22 cellular contexts compared by ENCODE assay signal in genomic region chr7:154795014-154795413, GRCh38.
DNase-seq lines count a peak whose midpoint lies in the region; ATAC-seq and TF ChIP-seq lines count a peak whose summit lies in the region.
"Had no signal": no experiment of that assay in that cellular context is flagged by ENCODE, and none has a peak within 500 bp of the region (broad histone marks: within the 10 kb centered on the region; RNA-seq: fewer than 3 reads in every experiment).

No MANE protein-coding gene starts in this region.

- H3K9me2 ChIP-seq in HCT116 (ENCODE audit: insufficient read depth), result no peaks in the 10 kb centered on the region

- no TSS peak for BruUV-seq in HCT116 (replicated peaks; lab: Mats Ljungman, UMichigan)

- no peaks in the 10 kb centered on the region for H3K79me2 ChIP-seq in HCT116 (ENCODE audit: insufficient read depth, low read length)
- H3K79me2 ChIP-seq in neural progenitor cell (ENCODE audit: low read depth), result no peaks in the 10 kb centered on the region

- H3K27me3 ChIP-seq in HCT116 (ENCODE audit: insufficient read depth, low read length) (peaks cover 10% of the 10 kb centered on the region), WERI-Rb-1 (ENCODE audit: insufficient read depth, low read depth, severe bottlenecking) (peaks cover 92% of the 10 kb centered on the region), neural progenitor cell (peaks cover 16% of the 10 kb centered on the region), gastroesophageal sphincter (peaks cover 9% of the 10 kb centered on the region)

- POLR2A ChIA-PET in HCT116 (lab: Charles Lee) (no interaction called here), WTC11 (lab: Charles Lee) (no interaction called here)

- no peak for TF ChIP-seq POLR2A in HCT116 (IDR thresholded peaks at IDR 0.05; ENCODE audit: borderline replicate concordance, extremely low read depth, insufficient read depth, insufficient read length)
- no peak for TF ChIP-seq POLR2A in gastroesophageal sphincter (IDR thresholded peaks at IDR 0.05)

- DNase-seq in NCI-H526 (lab: John Stamatoyannopoulos, UW) (peak; percentile 14 to 34), NCI-H526 treated with DMSO at 0.1 percent for 48 hours (lab: John Stamatoyannopoulos, UW) (no peak), HCT116 (ENCODE audit: low read depth, low spot score) (no peak), WERI-Rb-1 (peak; percentile 13), neural progenitor cell (ENCODE audit: low spot score) (peak; percentile 39), WTC11 (ENCODE audit: low spot score) (no peak)
- DNase-seq: activated CD4-positive, alpha-beta T cell treated with anti-CD3 and anti-CD28 coated beads, Interleukin-2, amount 50 U/mL, for 1 hour; activated naive CD4-positive, alpha-beta T cell; activated T-cell treated with anti-CD3 and anti-CD28 coated beads, Interleukin-2, amount 50 U/mL, for 72 hours; CD8-positive, alpha-beta memory T cell; DMS53; GDM1; KG1; naive thymus-derived CD4-positive, alpha-beta T cell; NCI-H1694 treated with DMSO at 0.1 percent for 48 hours; OCI-M1; stimulated activated CD4-positive, alpha-beta T cell treated with anti-CD3 and anti-CD28 coated beads, Interleukin-2, amount 100 ng/mL, for 24 hours had no signal

- CTCF ChIA-PET in HCT116 (lab: Charles Lee) (no interaction called here), WTC11 (lab: Charles Lee) (no interaction called here)

- H3K27me3 Mint-ChIP-seq in neural progenitor cell (ENCODE audit: insufficient read depth, low read depth), result peaks cover 7% of the 10 kb centered on the region
- H3K27me3 Mint-ChIP-seq in WTC11 (ENCODE audit: low read depth), result peaks cover 15% of the 10 kb centered on the region

- ATAC-seq in HCT116 (peak; percentile 35; the same call in 1 of the 2 replicates), HG03342 (IDR thresholded peaks at IDR 0.05; ENCODE audit: unreplicated experiment) (no peak), gastroesophageal sphincter (no peak), WTC11 (no peak)
- ATAC-seq: naive thymus-derived CD4-positive, alpha-beta T cell had no signal

- H3K36me3 Mint-ChIP-seq in neural progenitor cell, result no peaks in the 10 kb centered on the region
- H3K36me3 Mint-ChIP-seq in WTC11, result peaks cover 67% of the 10 kb centered on the region
- H3K36me3 Mint-ChIP-seq: CD8-positive, alpha-beta memory T cell; naive thymus-derived CD4-positive, alpha-beta T cell had no signal

- RAD21 ChIA-PET in HCT116 (lab: Charles Lee; ENCODE audit: low non-redundant PET in 1 of 2, low total read pairs in 2 of 2, uncharacterized antibody in 2 of 2, unreplicated experiment in 2 of 2), result no interaction called here

- H3K4me3 ChIP-seq in HCT116 (replicated peaks in 1 of 2; ENCODE audit: low read depth in 1 of 2, low read length in 2 of 2), result no peak overlapping the region
- no peak overlapping the region for H3K4me3 ChIP-seq in WERI-Rb-1 (ENCODE audit: low read depth, low read length)
- H3K4me3 ChIP-seq in neural progenitor cell, result no peak overlapping the region
- H3K4me3 ChIP-seq in gastroesophageal sphincter, result no peak overlapping the region
- H3K4me3 ChIP-seq: A549, HAP-1 had no signal

- H3K36me3 ChIP-seq in HCT116 (ENCODE audit: control insufficient read depth in 1 of 2, insufficient read depth in 2 of 2, low read length in 2 of 2), result no peaks in the 10 kb centered on the region
- no peaks in the 10 kb centered on the region for H3K36me3 ChIP-seq in WERI-Rb-1
- no peaks in the 10 kb centered on the region for H3K36me3 ChIP-seq in neural progenitor cell
- no peaks in the 10 kb centered on the region for H3K36me3 ChIP-seq in gastroesophageal sphincter
- H3K36me3 ChIP-seq: HAP-1 had no signal

- no peak overlapping the region for H3K4me2 ChIP-seq in HCT116 (ENCODE audit: low read length)
- H3K4me2 ChIP-seq in neural progenitor cell, result no peak overlapping the region
- H3K4me2 ChIP-seq: A549 had no signal

- H4K20me1 ChIP-seq in HCT116 (ENCODE audit: insufficient read depth) (no peaks in the 10 kb centered on the region), neural progenitor cell (ENCODE audit: low read depth) (no peaks in the 10 kb centered on the region)

- H2AFZ ChIP-seq in HCT116 (ENCODE audit: low read depth, low read length, poor library complexity, severe bottlenecking) (no peak overlapping the region), neural progenitor cell (replicated peaks) (peak overlapping the region; percentile 28)

- H3K9me3 ChIP-seq in HCT116 (ENCODE audit: control insufficient read depth in 1 of 2, insufficient read depth in 1 of 2, low read depth in 1 of 2, low read length in 2 of 2), result no peaks in the 10 kb centered on the region
- no peaks in the 10 kb centered on the region for H3K9me3 ChIP-seq in WERI-Rb-1 (ENCODE audit: severe bottlenecking)
- H3K9me3 ChIP-seq in neural progenitor cell (ENCODE audit: low read depth), result no peaks in the 10 kb centered on the region
- H3K9me3 ChIP-seq in gastroesophageal sphincter, result no peaks in the 10 kb centered on the region
- H3K9me3 ChIP-seq: A549, HAP-1 had no signal

- H3K4me3 Mint-ChIP-seq in neural progenitor cell, result no peak overlapping the region
- H3K4me3 Mint-ChIP-seq in WTC11, result no peak overlapping the region
- H3K4me3 Mint-ChIP-seq: activated T-cell treated with anti-CD3 and anti-CD28 coated beads, Interleukin-2, amount 50 U/mL, for 72 hours; CD8-positive, alpha-beta memory T cell; naive thymus-derived CD4-positive, alpha-beta T cell; T-helper 2 cell treated with Interferon-gamma antibody and Interleukin-4, amounts not matched to agents 5 μg/mL and 100 μg/mL, for 36 hours had no signal

- no peak overlapping the region for H3K9ac ChIP-seq in HCT116 (ENCODE audit: low read length)
- H3K9ac ChIP-seq in neural progenitor cell, result no peak overlapping the region

- H3F3A ChIP-seq in neural progenitor cell (ENCODE audit: low read depth), result no peaks in the 10 kb centered on the region

- no peak for TF ChIP-seq EP300 in gastroesophageal sphincter (IDR thresholded peaks at IDR 0.05)

- 63 to 85% methylated on average over 2 to 4 of the region's 4 CpGs for WGBS in gastroesophageal sphincter (ENCODE audit: low coverage in 1 of 2), 2 donors

- TF ChIP-seq RAD21 in HCT116 (IDR thresholded peaks at IDR 0.05; ENCODE audit: low read depth), result peak; percentile 25; the same call in 1 of the 2 replicates

- no peaks in the 10 kb centered on the region for H3K9me3 Mint-ChIP-seq in neural progenitor cell
- H3K9me3 Mint-ChIP-seq in WTC11, result peaks cover 78% of the 10 kb centered on the region
- H3K9me3 Mint-ChIP-seq: activated T-cell treated with anti-CD3 and anti-CD28 coated beads, Interleukin-2, amount 50 U/mL, for 72 hours; T-helper 2 cell treated with Interferon-gamma antibody and Interleukin-4, amounts not matched to agents 5 μg/mL and 100 μg/mL, for 36 hours had no signal

- H3K27ac Mint-ChIP-seq in neural progenitor cell, result no peak overlapping the region
- no peak overlapping the region for H3K27ac Mint-ChIP-seq in WTC11
- H3K27ac Mint-ChIP-seq: activated T-cell treated with anti-CD3 and anti-CD28 coated beads, Interleukin-2, amount 50 U/mL, for 72 hours; CD8-positive, alpha-beta memory T cell; naive thymus-derived CD4-positive, alpha-beta T cell; T-helper 2 cell treated with Interferon-gamma antibody and Interleukin-4, amounts not matched to agents 5 μg/mL and 100 μg/mL, for 36 hours had no signal

- H3K27ac ChIP-seq in HCT116 (ENCODE audit: low read depth, low read length) (no peak overlapping the region), WERI-Rb-1 (no peak overlapping the region), neural progenitor cell (no peak overlapping the region), gastroesophageal sphincter (no peak overlapping the region)
- H3K27ac ChIP-seq: A549 had no signal

- intact Hi-C loops in HCT116 (cut with micrococcal nuclease), result no loop called here

- H3K4me1 ChIP-seq in HCT116 (ENCODE audit: control insufficient read depth in 1 of 2, insufficient read depth in 2 of 2, low read length in 2 of 2) (no peaks in the 10 kb centered on the region), neural progenitor cell (peaks cover 8% of the 10 kb centered on the region), gastroesophageal sphincter (peaks cover 0 to 7% (median 0%) of the 10 kb centered on the region in 3 donors)
- H3K4me1 ChIP-seq: A549, HAP-1 had no signal

- H3K4me1 Mint-ChIP-seq in neural progenitor cell (no peaks in the 10 kb centered on the region), WTC11 (no peaks in the 10 kb centered on the region)
- H3K4me1 Mint-ChIP-seq: CD8-positive, alpha-beta memory T cell; naive thymus-derived CD4-positive, alpha-beta T cell had no signal

- TF ChIP-seq CTCF in HCT116 (IDR thresholded peaks at IDR 0.05 in 2 of 3, conservative IDR thresholded peaks at IDR 0.05 in 1 of 3; ENCODE audit: borderline replicate concordance in 1 of 3, insufficient read depth in 1 of 3, low read depth in 2 of 3, low read length in 2 of 3), result peak in 2 of 3 experiments; percentile 17 to 39; a peak in 3 of 6 replicates
- peak; percentile 34; the same call in 1 of the 2 replicates for TF ChIP-seq CTCF in WERI-Rb-1 (IDR thresholded peaks at IDR 0.05; ENCODE audit: low read depth, low read length)
- TF ChIP-seq CTCF in neural progenitor cell (IDR thresholded peaks at IDR 0.05), result peak; percentile 42
- no peak for TF ChIP-seq CTCF in gastroesophageal sphincter (IDR thresholded peaks at IDR 0.05)
- TF ChIP-seq CTCF in WTC11 (IDR thresholded peaks at IDR 0.05), result no peak

TF ChIP-seq in HCT116, 20 proteins besides CTCF, POLR2A, EP300 and RAD21 (continues in another document):
- TF ChIP-seq TCF7L2 (IDR thresholded peaks at IDR 0.05; ENCODE audit: borderline replicate concordance, extremely low read depth, insufficient read depth, insufficient read length) (no peak), ZNF274 (IDR thresholded peaks at IDR 0.05; ENCODE audit: low read depth, low read length) (no peak), ELF1 (IDR thresholded peaks at IDR 0.05; ENCODE audit: borderline replicate concordance, low read depth) (no peak), ZFX (IDR thresholded peaks at IDR 0.05) (no peak), YY1 (IDR thresholded peaks at IDR 0.05; ENCODE audit: extremely low read depth, insufficient replicate concordance, low read depth, low read length) (no peak), JUND (IDR thresholded peaks at IDR 0.05) (no peak)

TF ChIP-seq in WTC11, 78 proteins besides CTCF, POLR2A, EP300 and RAD21 (continues in another document):
- TF ChIP-seq MAX (CRISPR knock-in tag; IDR thresholded peaks at IDR 0.05) (no peak), ZNF671 (CRISPR knock-in tag; IDR thresholded peaks at IDR 0.05) (no peak), KAT7 (CRISPR knock-in tag; IDR thresholded peaks at IDR 0.05; ENCODE audit: borderline replicate concordance) (no peak), CREB1 (CRISPR knock-in tag; IDR thresholded peaks at IDR 0.05) (no peak), IRF1 (CRISPR knock-in tag; IDR thresholded peaks at IDR 0.05) (no peak)

Comparison
In these comparisons a context has a peak if more than half of its experiments do, and no peak if none do; other contexts are left out.
1. DNase-seq: peak in NCI-H526 (2 of 2), WERI-Rb-1 (single experiment) and neural progenitor cell (single experiment); none in NCI-H526 treated with DMSO at 0.1 percent for 48 hours (single experiment), HCT116 (single experiment) and WTC11 (single experiment).
2. CTCF ChIP-seq: peak in HCT116 (2 of 3), WERI-Rb-1 (single experiment) and neural progenitor cell (single experiment); none in gastroesophageal sphincter (0 of 4) and WTC11 (single experiment).